In genomic region chr15:78149805-78150751, GRCh38 we compare ENCODE assay signal across 9 cellular contexts. TPM values are rescaled to one million over a fixed set of nuclear protein-coding genes. Genes with fewer than 3 reads are reported as not detected.
DNase-seq lines count a peak whose midpoint lies in the region; ATAC-seq and TF ChIP-seq lines count a peak whose summit lies in the region.
"Had no signal": no experiment of that assay in that cellular context is flagged by ENCODE, and none has a peak within 500 bp of the region (broad histone marks: within the 10 kb centered on the region; RNA-seq: fewer than 3 reads in every experiment).

No MANE protein-coding gene starts in this region.

- peak overlapping the region; percentile 70 for H3K18ac ChIP-seq in trophoblast cell (ENCODE audit: low read length)

- no peak for TF ChIP-seq EP300 in gastroesophageal sphincter (IDR thresholded peaks at IDR 0.05)

- H3K23ac ChIP-seq in trophoblast cell (ENCODE audit: low read length) = no peak overlapping the region

- H3K27me3 ChIP-seq in gastroesophageal sphincter (no peaks in the 10 kb centered on the region), trophoblast cell (ENCODE audit: insufficient read depth, low read length) (no peaks in the 10 kb centered on the region)

- peak; percentile 36 to 43 for DNase-seq in NCI-H187 (lab: John Stamatoyannopoulos, UW)
- no peak for DNase-seq in NCI-H187 treated with DMSO at 0.1 percent for 48 hours (lab: John Stamatoyannopoulos, UW)
- DNase-seq in HT-29 (ENCODE audit: low spot score) = peak; percentile 75
- DNase-seq in T-helper 17 cell = no peak
- DNase-seq in trophoblast cell = no peak
- DNase-seq in NK-92 treated with Interleukin-12 subunit alpha and Interleukin-12 subunit beta, amount 100 ng/mL, for 24 hours (lab: John Stamatoyannopoulos, UW) = no peak
- no peak for DNase-seq in GM03348 (ENCODE audit: low spot score)

- H3K4me2 ChIP-seq in trophoblast cell (ENCODE audit: low read length) = peak overlapping the region; percentile 85

- ATAC-seq in T-helper 17 cell (no peak), gastroesophageal sphincter (no peak)

- H3K14ac ChIP-seq in trophoblast cell (ENCODE audit: low read length) = peak overlapping the region; percentile 75

- H2BK5ac ChIP-seq in trophoblast cell (ENCODE audit: low read depth, low read length, poor library complexity) = no peak overlapping the region

- peak overlapping the region; percentile 52 to 89 for H3K4me3 ChIP-seq in gastroesophageal sphincter
- H3K4me3 ChIP-seq in trophoblast cell (ENCODE audit: low read depth, low read length) = peak overlapping the region; percentile 93

- H3K27ac ChIP-seq in gastroesophageal sphincter (peak overlapping the region; percentile 45 to 93 (median 92)), trophoblast cell (ENCODE audit: low read depth, low read length) (no peak overlapping the region)

- no peak overlapping the region for H4K12ac ChIP-seq in trophoblast cell (ENCODE audit: low read depth, low read length)

- peaks cover 0 to 43% (median 4%) of the 10 kb centered on the region in 3 donors for H3K4me1 ChIP-seq in gastroesophageal sphincter
- H3K4me1 ChIP-seq in trophoblast cell (ENCODE audit: control insufficient read depth in 1 of 2, insufficient read depth in 2 of 2, low read length in 2 of 2) = peaks cover 4 to 8% of the 10 kb centered on the region in 2 experiments

- peaks cover 4% of the 10 kb centered on the region for H3K79me2 ChIP-seq in trophoblast cell (ENCODE audit: control insufficient read depth, insufficient read depth, low read length, poor library complexity)

- peak overlapping the region; percentile 87 for H2AFZ ChIP-seq in trophoblast cell (ENCODE audit: insufficient read depth, low read length, poor library complexity)

- no peak overlapping the region for H2BK12ac ChIP-seq in trophoblast cell (ENCODE audit: low read length)

- peak overlapping the region; percentile 94 for H3K4me3 Mint-ChIP-seq in T-helper 17 cell

- no peaks in the 10 kb centered on the region for H3K36me3 Mint-ChIP-seq in T-helper 17 cell (ENCODE audit: low read depth)

- no peak for TF ChIP-seq CTCF in gastroesophageal sphincter (IDR thresholded peaks at IDR 0.05)

- no peak for TF ChIP-seq POLR2A in gastroesophageal sphincter (IDR thresholded peaks at IDR 0.05)

- peak overlapping the region; percentile 70 for H4K91ac ChIP-seq in trophoblast cell (ENCODE audit: low read depth, low read length)

- no peaks in the 10 kb centered on the region for H3K9me3 ChIP-seq in T-helper 17 cell (ENCODE audit: control insufficient read depth, low read length, poor library complexity, severe bottlenecking)
- no peaks in the 10 kb centered on the region for H3K9me3 ChIP-seq in gastroesophageal sphincter
- no peaks in the 10 kb centered on the region for H3K9me3 ChIP-seq in trophoblast cell (ENCODE audit: insufficient read depth, low read depth, low read length)

- peaks cover 4% of the 10 kb centered on the region for H3K79me1 ChIP-seq in trophoblast cell (ENCODE audit: low read length)

- H4K8ac ChIP-seq in trophoblast cell (ENCODE audit: low read depth, low read length) = no peak overlapping the region

- H3K36me3 ChIP-seq in gastroesophageal sphincter = no peaks in the 10 kb centered on the region
- no peaks in the 10 kb centered on the region for H3K36me3 ChIP-seq in trophoblast cell (ENCODE audit: control insufficient read depth in 1 of 2, insufficient read depth in 2 of 2, low read length in 2 of 2)

- no peak overlapping the region for H2AK5ac ChIP-seq in trophoblast cell (ENCODE audit: low read length)

- 12 to 21% methylated on average over 7 to 11 of the region's 20 CpGs for WGBS in gastroesophageal sphincter (ENCODE audit: low coverage in 1 of 2), 2 donors
- WGBS in trophoblast cell (ENCODE audit: extremely low coverage, insufficient coverage, insufficient read length) = no CpG with 5 or more reads among the region's 20 CpGs

- H3K4ac ChIP-seq in trophoblast cell (ENCODE audit: low read depth, low read length) = no peak overlapping the region

- H3K4me1 Mint-ChIP-seq in T-helper 17 cell = peaks cover 28% of the 10 kb centered on the region

- H2BK120ac ChIP-seq in trophoblast cell (ENCODE audit: insufficient read depth, low read length, poor library complexity) = no peak overlapping the region

- H3K9ac ChIP-seq in trophoblast cell (ENCODE audit: low read length) = peak overlapping the region; percentile 83

- H3K27me3 Mint-ChIP-seq in T-helper 17 cell = no peaks in the 10 kb centered on the region

- H3K27ac Mint-ChIP-seq in T-helper 17 cell = peak overlapping the region; percentile 82

RNA-seq across cellular contexts. Expression of gene IDH3A, which starts 0.9 kb away (rescaled TPM):
- 34.4 and 35.8 TPM in 2 replicates for total RNA-seq in HT-29 (2014; rRNA removed; shearing (Covaris generic))
- total RNA-seq in T-helper 17 cell (10 to 100 TPM; 37.8 to 51.2 TPM), gastroesophageal sphincter (100 to 1,000 TPM in 2 of 4 donors, 10 to 100 TPM in 2; 81.1 to 129 (median 97.0) TPM)
- polyA plus RNA-seq in trophoblast cell (2013) = 27.1 and 28.7 TPM in 2 replicates

RNA-seq across cellular contexts. Expression of gene CIB2, which starts 18.8 kb away (rescaled TPM):
- total RNA-seq in HT-29 (2014; rRNA removed; shearing (Covaris generic)) = 0.44 and 0.74 TPM in 2 replicates
- total RNA-seq in T-helper 17 cell (under 1 TPM; 0.63 to 0.65 TPM), gastroesophageal sphincter (10 to 100 TPM in 2 of 4 donors, 1 to 10 TPM in 2; 3.0 to 17.4 (median 8.8) TPM)
- polyA plus RNA-seq in trophoblast cell (2013) = 16.6 and 16.7 TPM in 2 replicates

RNA-seq across cellular contexts. Expression of gene SH2D7, which starts 57.7 kb away (rescaled TPM):
- 0.05 TPM in 1 of 2 replicates, not detected in the other for total RNA-seq in HT-29 (2014; rRNA removed; shearing (Covaris generic))
- total RNA-seq in T-helper 17 cell (not detected), gastroesophageal sphincter (not detected)
- polyA plus RNA-seq in trophoblast cell (2013) = 0.14 and 0.19 TPM in 2 replicates
- total RNA-seq: dermis microvascular lymphatic vessel endothelial cell had no signal

Comparison
In these comparisons a context has a peak if more than half of its experiments do, and no peak if none do; other contexts are left out.
1. DNase-seq: peak in NCI-H187 (2 of 2) and HT-29 (single experiment); none in NCI-H187 treated with DMSO at 0.1 percent for 48 hours (single experiment), T-helper 17 cell (0 of 3), trophoblast cell (0 of 2), NK-92 treated with Interleukin-12 subunit alpha and Interleukin-12 subunit beta, amount 100 ng/mL, for 24 hours (single experiment) and GM03348 (single experiment).